Comparison of ENCODE assay signal across 8 cellular contexts in the genomic region with DNA sequence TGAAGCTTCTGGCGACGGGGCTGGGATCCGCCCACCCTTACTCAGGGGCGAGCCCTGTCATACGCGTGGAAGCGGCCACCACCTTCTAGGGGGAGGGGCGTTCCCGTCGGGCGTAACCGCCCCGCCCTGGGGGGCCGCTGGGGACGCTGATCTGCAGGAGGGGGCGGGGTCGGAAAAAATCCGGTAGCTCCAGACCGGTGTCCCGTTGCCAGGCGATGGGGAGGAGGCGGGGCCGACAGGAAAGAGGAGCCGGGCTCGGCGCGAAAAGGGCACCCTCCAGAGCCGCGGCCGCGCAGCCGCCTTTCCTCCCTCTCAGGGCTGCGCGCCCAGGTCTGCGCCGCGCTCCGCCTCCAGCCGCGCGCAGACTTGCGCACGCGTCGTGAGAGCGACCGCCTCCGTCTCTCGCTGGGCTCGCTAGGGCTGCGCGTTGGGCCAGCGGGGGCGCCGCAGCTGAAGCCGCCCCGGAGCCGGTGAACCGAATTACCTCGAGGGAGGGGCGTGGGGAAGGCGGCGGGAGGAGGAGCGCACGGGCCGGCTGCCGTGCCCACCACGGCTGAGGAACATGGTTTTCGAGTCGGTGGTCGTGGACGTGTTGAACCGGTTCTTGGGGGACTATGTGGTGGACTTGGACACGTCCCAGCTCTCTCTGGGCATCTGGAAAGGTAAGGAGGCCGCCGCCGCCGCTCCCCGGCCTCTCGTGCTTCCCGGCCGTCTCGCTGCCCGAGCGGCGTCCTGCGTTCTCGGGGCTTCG. TPM values are rescaled to one million over a fixed set of nuclear protein-coding genes. Genes with fewer than 3 reads are reported as not detected.
A peak's percentile ranks its signal among the peaks of the same experiment; 100 is the strongest.
DNase-seq lines count a peak whose midpoint lies in the region; ATAC-seq, FAIRE-seq and TF ChIP-seq lines count a peak whose summit lies in the region.

A gene (plus strand): TSS at position 392 of the 751 bp plus-strand sequence. CDS start 171 bp downstream, at position 563.

- peak within 1 kb of the TSS; percentile 90 to 98 (median 96) for H3K27ac Mint-ChIP-seq in naive thymus-derived CD8-positive, alpha-beta T cell

- H4K20me1 ChIP-seq in Karpas-422 (ENCODE audit: insufficient read depth, low read depth, low read length) (no peaks in the 10 kb centered on the region), fibroblast of lung (ENCODE audit: control insufficient read depth, extremely low read depth, insufficient read depth, low read length) (no peaks in the 10 kb centered on the region)

- peaks cover 11 to 32% (median 27%) of the 10 kb centered on the region in 4 donors for H3K4me1 Mint-ChIP-seq in naive thymus-derived CD8-positive, alpha-beta T cell

- H3K27me3 ChIP-seq in Karpas-422 (ENCODE audit: low read length) (no peaks in the 10 kb centered on the region), fibroblast of lung (ENCODE audit: control insufficient read depth, insufficient read depth, low read length) (no peaks in the 10 kb centered on the region)

- no peaks in the 10 kb centered on the region for H3K27me3 Mint-ChIP-seq in naive thymus-derived CD8-positive, alpha-beta T cell

- peak; percentile 99 for DNase-seq in Daoy (ENCODE audit: low read depth)
- peak; percentile 99 for DNase-seq in Karpas-422
- peak; percentile 91 for DNase-seq in RCC 7860 (ENCODE audit: low spot score)
- DNase-seq in activated T-helper 1 cell treated with Interleukin-2 at 50 U/mL for 16 hours (ENCODE audit: low read depth) = peak; percentile 84
- DNase-seq in fibroblast of lung (ENCODE audit: low read depth in 2 of 2) = peak; percentile 86 to 91
- DNase-seq in naive thymus-derived CD8-positive, alpha-beta T cell = peak; percentile 83 to 95 (median 90)
- DNase-seq in stimulated activated naive CD4-positive, alpha-beta T cell treated with Interleukin-2 at 50 U/mL for 16 hours (lab: John Stamatoyannopoulos, UW) = peak; percentile 92

- H3K4me3 Mint-ChIP-seq in naive thymus-derived CD8-positive, alpha-beta T cell = peak within 1 kb of the TSS; percentile 92 to 97 (median 95)

- no peaks in the 10 kb centered on the region for H3K9me3 Mint-ChIP-seq in naive thymus-derived CD8-positive, alpha-beta T cell

- POLR2A ChIA-PET in naive thymus-derived CD8-positive, alpha-beta T cell (lab: Charles Lee) = interaction anchor here (1.2 kb wide), 3 partner anchors 9 to 1119 kb away, joined by 3 to 4 read pairs (median 4); a partner anchor contains a TSS

- TF ChIP-seq CTCF in fibroblast of lung (conservative IDR thresholded peaks at IDR 0.05 in 1 of 2, IDR thresholded peaks at IDR 0.05 in 1 of 2; ENCODE audit: low read depth in 1 of 2, low read length in 2 of 2) = peak; percentile 8 to 12

- peak within 1 kb of the TSS; percentile 92 for H2AFZ ChIP-seq in Karpas-422 (ENCODE audit: low read length)
- H2AFZ ChIP-seq in fibroblast of lung (ENCODE audit: low read length) = peak within 1 kb of the TSS; percentile 93

- peak within 1 kb of the TSS; percentile 94 for H3K9ac ChIP-seq in Karpas-422 (ENCODE audit: low read length)
- peak within 1 kb of the TSS; percentile 79 for H3K9ac ChIP-seq in fibroblast of lung (ENCODE audit: insufficient read depth, low read length)

- peak; percentile 86 for ATAC-seq in GM21825 (IDR thresholded peaks at IDR 0.05; ENCODE audit: unreplicated experiment)
- ATAC-seq in naive thymus-derived CD8-positive, alpha-beta T cell = peak; percentile 82 to 87

- peak; percentile 51 for FAIRE-seq in RCC 7860 (lab: Jason Lieb, UNC)

- peaks cover 5% of the 10 kb centered on the region; the same call in 1 of the 2 replicates for H3K36me3 ChIP-seq in Karpas-422 (ENCODE audit: insufficient read depth, low read length)
- H3K36me3 ChIP-seq in fibroblast of lung (ENCODE audit: control insufficient read depth, insufficient read depth, low read length) = no peaks in the 10 kb centered on the region

- H3K4me2 ChIP-seq in Karpas-422 (ENCODE audit: low read depth, low read length, poor library complexity, severe bottlenecking) (peak within 1 kb of the TSS; percentile 85), fibroblast of lung (ENCODE audit: extremely low read depth, insufficient read depth, low read length) (peak within 1 kb of the TSS; percentile 91)

- no peaks in the 10 kb centered on the region for H3K36me3 Mint-ChIP-seq in naive thymus-derived CD8-positive, alpha-beta T cell

- H3K9me2 ChIP-seq in Karpas-422 (replicated peaks; ENCODE audit: insufficient read depth, low read length) = no peaks in the 10 kb centered on the region

- H3K9me3 ChIP-seq in Karpas-422 (ENCODE audit: low read length) = no peaks in the 10 kb centered on the region
- H3K9me3 ChIP-seq in fibroblast of lung (ENCODE audit: control insufficient read depth, insufficient read depth, low read depth, low read length) = no peaks in the 10 kb centered on the region

- H3K79me2 ChIP-seq in Karpas-422 (ENCODE audit: low read length) (peaks cover 47% of the 10 kb centered on the region), fibroblast of lung (ENCODE audit: control insufficient read depth, insufficient read depth, low read length) (peaks cover 40% of the 10 kb centered on the region)

- H3K27ac ChIP-seq in Karpas-422 (ENCODE audit: low read length) (peak within 1 kb of the TSS; percentile 49), fibroblast of lung (ENCODE audit: insufficient read depth, low read length) (peak within 1 kb of the TSS; percentile 82)

- H3K4me3 ChIP-seq in Karpas-422 (ENCODE audit: low read length) (peak within 1 kb of the TSS; percentile 87), fibroblast of lung (replicated peaks in 1 of 4; ENCODE audit: control extremely low read depth in 1 of 4, insufficient read depth in 1 of 4, low read depth in 3 of 4, low read length in 4 of 4) (peak within 1 kb of the TSS; percentile 84 to 96 (median 88))

- peaks cover 32% of the 10 kb centered on the region for H3K4me1 ChIP-seq in Karpas-422 (ENCODE audit: low read length)
- peaks cover 2% of the 10 kb centered on the region for H3K4me1 ChIP-seq in fibroblast of lung (ENCODE audit: control insufficient read depth, extremely low read depth, insufficient read depth, low read length)

RNA-seq across cellular contexts. Expression of the gene that starts here (rescaled TPM):
- total RNA-seq in Daoy (2014; rRNA removed; shearing (Covaris generic)) = 11.8 and 17.5 TPM in 2 replicates
- total RNA-seq in Karpas-422 (2014; rRNA removed; shearing (Covaris generic); ENCODE audit: low replicate concordance) = 47.3 and 141 TPM in 2 replicates
- 27.2 and 39.3 TPM in 2 replicates for total RNA-seq in fibroblast of lung
- 11.8 and 12.8 TPM in 2 replicates for polyA plus RNA-seq in fibroblast of lung
- polyA plus RNA-seq in fibroblast of lung (2012) = 8.0 and 8.9 TPM in 2 replicates
- 0.93 and 1.4 TPM in 2 replicates for polyA minus RNA-seq in fibroblast of lung (ENCODE audit: low replicate concordance)
- 10 to 100 TPM; 44.3 to 46.7 TPM for total RNA-seq in naive thymus-derived CD8-positive, alpha-beta T cell
- polyA plus RNA-seq in naive thymus-derived CD8-positive, alpha-beta T cell = 1 to 10 TPM; 2.9 to 4.9 (median 4.0) TPM

Comparison
In these comparisons a context has a peak if more than half of its experiments do, and no peak if none do; other contexts are left out.
1. Peak in every context shown above with its lines: DNase-seq, ATAC-seq, H3K4me3 ChIP-seq and H3K27ac ChIP-seq.